Comparison of ENCODE assay signal across 17 cellular contexts in the genomic region with DNA sequence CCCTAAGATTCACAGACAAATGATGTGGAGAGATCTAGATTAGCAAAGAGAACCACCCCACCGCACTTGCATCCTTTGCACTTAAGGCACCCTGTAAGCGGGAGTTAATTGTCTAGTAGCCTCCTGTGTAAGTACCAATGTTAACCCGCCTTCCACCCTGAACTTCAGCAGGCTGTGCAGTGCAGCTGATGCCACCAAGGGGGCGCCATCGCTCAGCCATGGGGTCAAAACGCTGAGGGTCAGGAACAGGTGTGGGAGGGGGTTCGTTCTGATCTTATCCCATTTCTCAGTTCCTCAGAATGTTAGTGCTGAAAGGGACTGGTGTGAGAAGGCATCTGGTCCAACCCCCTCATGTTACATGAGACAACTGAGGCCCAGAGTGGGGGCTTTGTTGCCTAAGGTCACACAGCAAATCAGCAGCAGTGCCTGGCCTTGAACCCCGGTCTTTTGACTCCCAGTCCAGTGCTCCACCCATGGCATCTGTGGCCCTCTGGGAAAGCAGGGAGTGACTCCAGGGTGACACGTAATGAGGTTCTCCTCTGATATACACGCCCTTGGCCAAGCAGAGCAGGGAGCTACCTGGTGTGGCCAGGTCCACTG. TPM values are rescaled to one million over a fixed set of nuclear protein-coding genes. Genes with fewer than 3 reads are reported as not detected.
DNase-seq lines count a peak whose midpoint lies in the region; ATAC-seq and TF ChIP-seq lines count a peak whose summit lies in the region.
"Had no signal": no experiment of that assay in that cellular context is flagged by ENCODE, and none has a peak within 500 bp of the region (broad histone marks: within the 10 kb centered on the region; RNA-seq: fewer than 3 reads in every experiment).

No MANE protein-coding gene starts in this region.

- ATAC-seq in activated CD8-positive, alpha-beta memory T cell treated with anti-CD3 and anti-CD28 coated beads, Interleukin-2, amount 10 ng/mL, durations not matched to agents 7 days and 5 days = no peak
- ATAC-seq in HG03439 (IDR thresholded peaks at IDR 0.05; ENCODE audit: unreplicated experiment) = no peak
- ATAC-seq: lower lobe of right lung had no signal

- no peak overlapping the region for H3K9ac ChIP-seq in neural progenitor cell

- H3K36me3 ChIP-seq in neural progenitor cell = no peaks in the 10 kb centered on the region

- no peaks in the 10 kb centered on the region for H3K9me3 ChIP-seq in neural progenitor cell (ENCODE audit: low read depth)
- H3K9me3 ChIP-seq: HAP-1, lower lobe of right lung had no signal

- H3K36me3 Mint-ChIP-seq in activated CD8-positive, alpha-beta memory T cell treated with anti-CD3 and anti-CD28 coated beads, Interleukin-2, amount 10 ng/mL, durations not matched to agents 7 days and 5 days = peaks cover 78% of the 10 kb centered on the region
- peaks cover 18% of the 10 kb centered on the region for H3K36me3 Mint-ChIP-seq in neural progenitor cell

- peaks cover 5% of the 10 kb centered on the region for H3K4me1 Mint-ChIP-seq in activated CD8-positive, alpha-beta memory T cell treated with anti-CD3 and anti-CD28 coated beads, Interleukin-2, amount 10 ng/mL, durations not matched to agents 7 days and 5 days
- H3K4me1 Mint-ChIP-seq in neural progenitor cell = peaks cover 12% of the 10 kb centered on the region

- no peak overlapping the region for H3K4me2 ChIP-seq in neural progenitor cell

- H3K27me3 Mint-ChIP-seq in activated CD8-positive, alpha-beta memory T cell treated with anti-CD3 and anti-CD28 coated beads, Interleukin-2, amount 10 ng/mL, durations not matched to agents 7 days and 5 days = no peaks in the 10 kb centered on the region
- H3K27me3 Mint-ChIP-seq in neural progenitor cell (ENCODE audit: insufficient read depth, low read depth) = peaks cover 2% of the 10 kb centered on the region

- H3K4me3 ChIP-seq in choroid plexus epithelial cell (ENCODE audit: low read depth, low read length) = no peak overlapping the region
- no peak overlapping the region for H3K4me3 ChIP-seq in neural progenitor cell
- H3K4me3 ChIP-seq: HAP-1, lower lobe of right lung had no signal

- no peak overlapping the region for H3K27ac ChIP-seq in neural progenitor cell
- H3K27ac ChIP-seq: lower lobe of right lung, RWPE1 had no signal

- no peaks in the 10 kb centered on the region for H3K27me3 ChIP-seq in neural progenitor cell

- no peak overlapping the region for H2AFZ ChIP-seq in neural progenitor cell (replicated peaks)

- POLR2A ChIA-PET in HEK293T (lab: Yijun Ruan, JAX) = no interaction called here

- CTCF ChIA-PET in activated CD8-positive, alpha-beta memory T cell treated with anti-CD3 and anti-CD28 coated beads, Interleukin-2, amount 10 ng/mL, durations not matched to agents 7 days and 5 days (lab: Charles Lee) = interaction anchor here (0.8 to 2.9 kb wide), 3 partner anchors 10 to 180 kb away, joined by 3 to 11 read pairs (median 4); a partner anchor contains a TSS
- CTCF ChIA-PET in HEK293T (lab: Yijun Ruan, JAX) = no interaction called here

- DNase-seq in activated CD8-positive, alpha-beta memory T cell treated with anti-CD3 and anti-CD28 coated beads, Interleukin-2, amount 50 U/mL, for 48 hours = peak; percentile 61
- DNase-seq in activated CD8-positive, alpha-beta memory T cell treated with anti-CD3 and anti-CD28 coated beads, Interleukin-2, amount 10 ng/mL, durations not matched to agents 7 days and 5 days = no peak
- peak; percentile 13 for DNase-seq in HEK293T (ENCODE audit: extremely low spot score)
- no peak for DNase-seq in choroid plexus epithelial cell (ENCODE audit: low read depth)
- no peak for DNase-seq in neural progenitor cell (ENCODE audit: low spot score)
- no peak for DNase-seq in GF-D8 (lab: John Stamatoyannopoulos, UW)
- no peak for DNase-seq in mucosa of gallbladder (ENCODE audit: low spot score)
- DNase-seq: ACHN; foreskin melanocyte; KBM-7; lower lobe of right lung; NCI-H2171; stimulated activated CD4-positive, alpha-beta T cell treated with anti-CD3 and anti-CD28 coated beads, Interleukin-4, amount 100 ng/mL, for 24 hours; substantia nigra had no signal

- no peaks in the 10 kb centered on the region for H4K20me1 ChIP-seq in neural progenitor cell (ENCODE audit: low read depth)

- no peak overlapping the region for H3K4me3 Mint-ChIP-seq in activated CD8-positive, alpha-beta memory T cell treated with anti-CD3 and anti-CD28 coated beads, Interleukin-2, amount 10 ng/mL, durations not matched to agents 7 days and 5 days
- H3K4me3 Mint-ChIP-seq in neural progenitor cell = no peak overlapping the region

- H3K27ac Mint-ChIP-seq in activated CD8-positive, alpha-beta memory T cell treated with anti-CD3 and anti-CD28 coated beads, Interleukin-2, amount 10 ng/mL, durations not matched to agents 7 days and 5 days = no peak overlapping the region
- no peak overlapping the region for H3K27ac Mint-ChIP-seq in neural progenitor cell

- H3F3A ChIP-seq in neural progenitor cell (ENCODE audit: low read depth) = peaks cover 6% of the 10 kb centered on the region

- H3K9me3 Mint-ChIP-seq in activated CD8-positive, alpha-beta memory T cell treated with anti-CD3 and anti-CD28 coated beads, Interleukin-2, amount 10 ng/mL, durations not matched to agents 7 days and 5 days (ENCODE audit: low read depth) = no peaks in the 10 kb centered on the region
- no peaks in the 10 kb centered on the region for H3K9me3 Mint-ChIP-seq in neural progenitor cell

- TF ChIP-seq CTCF in choroid plexus epithelial cell (conservative IDR thresholded peaks at IDR 0.05; ENCODE audit: low read depth, low read length) (peak; percentile 32), neural progenitor cell (IDR thresholded peaks at IDR 0.05) (peak; percentile 49)

- H3K79me2 ChIP-seq in neural progenitor cell (ENCODE audit: low read depth) = no peaks in the 10 kb centered on the region

- no peaks in the 10 kb centered on the region for H3K4me1 ChIP-seq in neural progenitor cell
- H3K4me1 ChIP-seq: HAP-1, lower lobe of right lung had no signal

TF ChIP-seq in HEK293T, 16 proteins besides CTCF, POLR2A, EP300 and RAD21:
- no peak for TF ChIP-seq SP1 (IDR thresholded peaks at IDR 0.05)
- TF ChIP-seq ZNF384 (IDR thresholded peaks at IDR 0.05) = no peak
- no peak for TF ChIP-seq BHLHE40 (IDR thresholded peaks at IDR 0.05; ENCODE audit: borderline replicate concordance)
- no peak for TF ChIP-seq FOXM1 (IDR thresholded peaks at IDR 0.05; ENCODE audit: borderline replicate concordance)

RNA-seq across cellular contexts. Expression of a gene that starts 57.3 kb away (rescaled TPM):
- total RNA-seq in activated CD8-positive, alpha-beta memory T cell treated with anti-CD3 and anti-CD28 coated beads, Interleukin-2, amount 10 ng/mL, durations not matched to agents 7 days and 5 days = 100 to 1,000 TPM; 382 to 438 TPM
- total RNA-seq in neural progenitor cell (ENCODE audit: low replicate concordance) (70.2 and 125 TPM in 2 replicates), mucosa of gallbladder (76.4 TPM)

Comparison
In these comparisons a context has a peak if more than half of its experiments do, and no peak if none do; other contexts are left out.
1. DNase-seq: peak in activated CD8-positive, alpha-beta memory T cell treated with anti-CD3 and anti-CD28 coated beads, Interleukin-2, amount 50 U/mL, for 48 hours (single experiment) and HEK293T (single experiment); none in activated CD8-positive, alpha-beta memory T cell treated with anti-CD3 and anti-CD28 coated beads, Interleukin-2, amount 10 ng/mL, durations not matched to agents 7 days and 5 days (single experiment), choroid plexus epithelial cell (single experiment), neural progenitor cell (single experiment), GF-D8 (single experiment) and mucosa of gallbladder (single experiment).